8 cellular contexts compared by ENCODE assay signal in genomic region chr6:25279748-25280616, GRCh38. TPM values are rescaled to one million over a fixed set of nuclear protein-coding genes. Genes with fewer than 3 reads are reported as not detected.
DNase-seq lines count a peak whose midpoint lies in the region; ATAC-seq and TF ChIP-seq lines count a peak whose summit lies in the region.

No MANE protein-coding gene starts in this region.

- DNase-seq in Caco-2, result peak; percentile 52 to 62
- no peak for DNase-seq in HFFc6
- DNase-seq in colonic mucosa, result peak; percentile 50
- DNase-seq in memory B cell (ENCODE audit: low spot score in 2 of 2), result peak in 1 of 2 donors; percentile 22
- DNase-seq in NCI-H1092 treated with DMSO at 0.1 percent for 48 hours (lab: John Stamatoyannopoulos, UW), result no peak

- peaks cover under 1% of the 10 kb centered on the region for H3K36me3 Mint-ChIP-seq in Caco-2 (ENCODE audit: insufficient read depth, unreplicated experiment)
- no peaks in the 10 kb centered on the region; the same call in 1 of the 2 replicates for H3K36me3 Mint-ChIP-seq in HFFc6 (ENCODE audit: low read depth)
- H3K36me3 Mint-ChIP-seq in T-helper 1 cell treated with Interleukin-12 subunit alpha and Interleukin-12 subunit beta and Interleukin-4 antibody, amounts not matched to agents 30 μg/mL and 1 μg/mL, for 36 hours (ENCODE audit: low read depth), result no peaks in the 10 kb centered on the region
- no peaks in the 10 kb centered on the region for H3K36me3 Mint-ChIP-seq in memory B cell

- CTCF ChIA-PET in Caco-2 (lab: Charles Lee), result interaction anchor here (0.6 to 2.2 kb wide), 14 partner anchors 14 to 752 kb away, joined by 3 to 38 read pairs (median 4); no protein-coding TSS in a partner anchor

- H3K36me3 ChIP-seq in Caco-2 (ENCODE audit: control insufficient read depth, insufficient read depth, low read length) (no peaks in the 10 kb centered on the region), colonic mucosa (no peaks in the 10 kb centered on the region), subcutaneous abdominal adipose tissue (ENCODE audit: control insufficient read depth in 5 of 5, insufficient read depth in 5 of 5, low read length in 5 of 5) (no peaks in the 10 kb centered on the region)

- H3K9me3 ChIP-seq in Caco-2 (no peaks in the 10 kb centered on the region), colonic mucosa (no peaks in the 10 kb centered on the region), subcutaneous abdominal adipose tissue (ENCODE audit: control insufficient read depth in 5 of 5, low read length in 5 of 5) (no peaks in the 10 kb centered on the region)

- peak overlapping the region; percentile 87 for H3K27ac Mint-ChIP-seq in Caco-2 (ENCODE audit: unreplicated experiment)
- peak overlapping the region; percentile 36; the same call in 1 of the 2 replicates for H3K27ac Mint-ChIP-seq in HFFc6
- H3K27ac Mint-ChIP-seq in T-helper 1 cell treated with Interleukin-12 subunit alpha and Interleukin-12 subunit beta and Interleukin-4 antibody, amounts not matched to agents 30 μg/mL and 1 μg/mL, for 36 hours, result peak overlapping the region; percentile 8
- peak overlapping the region; percentile 45 for H3K27ac Mint-ChIP-seq in memory B cell

- TF ChIP-seq CTCF in Caco-2 (IDR thresholded peaks at IDR 0.05; ENCODE audit: insufficient read depth in 1 of 2, low read depth in 1 of 2, low read length in 1 of 2, severe bottlenecking in 1 of 2, unreplicated experiment in 1 of 2) (no peak), HFFc6 (IDR thresholded peaks at IDR 0.05) (no peak), colonic mucosa (IDR thresholded peaks at IDR 0.05) (no peak)

- H3K4me1 ChIP-seq in Caco-2, result peaks cover 8% of the 10 kb centered on the region
- no peaks in the 10 kb centered on the region for H3K4me1 ChIP-seq in colonic mucosa
- peaks cover 4 to 30% (median 25%) of the 10 kb centered on the region in 5 donors for H3K4me1 ChIP-seq in subcutaneous abdominal adipose tissue (ENCODE audit: control insufficient read depth in 5 of 5, insufficient read depth in 5 of 5, low read length in 5 of 5)

- peak overlapping the region; percentile 80 to 98 for H3K9ac ChIP-seq in colonic mucosa (ENCODE audit: low read depth in 2 of 2, low read length in 2 of 2)
- H3K9ac ChIP-seq in subcutaneous abdominal adipose tissue (ENCODE audit: low read length in 5 of 5), result peak overlapping the region in 4 of 5 donors; percentile 34 to 73 (median 64)

- H3K27ac ChIP-seq in colonic mucosa (peak overlapping the region; percentile 83), subcutaneous abdominal adipose tissue (ENCODE audit: low read depth, low read length) (peak overlapping the region; percentile 37)

- intact Hi-C loops in Caco-2 (cut with micrococcal nuclease; ENCODE audit: unreplicated experiment) (loop anchor here (2.0 kb wide), 3 partner anchors 33 to 133 kb away; no protein-coding TSS in a partner anchor), colonic mucosa (cut with DNase I) (loop anchor here (5.0 kb wide), 1 partner anchor 207 kb away; no protein-coding TSS in a partner anchor)

- H3K27me3 ChIP-seq in Caco-2 (replicated peaks; ENCODE audit: control insufficient read depth, insufficient read depth, low read length) (no peaks in the 10 kb centered on the region), colonic mucosa (no peaks in the 10 kb centered on the region), subcutaneous abdominal adipose tissue (ENCODE audit: control insufficient read depth in 5 of 5, insufficient read depth in 4 of 5, low read length in 5 of 5) (peaks cover 0 to 3% (median 0%) of the 10 kb centered on the region in 5 donors)

- H3K27me3 Mint-ChIP-seq in Caco-2 (ENCODE audit: insufficient read depth, unreplicated experiment) (no peaks in the 10 kb centered on the region), HFFc6 (ENCODE audit: insufficient read depth) (no peaks in the 10 kb centered on the region; the same call in none of the 2 replicates), memory B cell (peaks cover 2% of the 10 kb centered on the region)
- peaks cover 15% of the 10 kb centered on the region for H3K27me3 Mint-ChIP-seq in T-helper 1 cell treated with Interleukin-12 subunit alpha and Interleukin-12 subunit beta and Interleukin-4 antibody, amounts not matched to agents 30 μg/mL and 1 μg/mL, for 36 hours (ENCODE audit: low read depth)

- ATAC-seq in memory B cell (ENCODE audit: low read depth) (peak; percentile 33), HG03025 (IDR thresholded peaks at IDR 0.05; ENCODE audit: low FRiP score, unreplicated experiment) (no peak)

- H3K4me3 Mint-ChIP-seq in Caco-2 (ENCODE audit: unreplicated experiment) (peak overlapping the region; percentile 95), HFFc6 (peak overlapping the region; percentile 94), memory B cell (peak overlapping the region; percentile 89)
- H3K4me3 Mint-ChIP-seq in T-helper 1 cell treated with Interleukin-12 subunit alpha and Interleukin-12 subunit beta and Interleukin-4 antibody, amounts not matched to agents 30 μg/mL and 1 μg/mL, for 36 hours, result peak overlapping the region; percentile 78

- BruUV-seq in Caco-2 (replicated peaks; lab: Mats Ljungman, UMichigan), result TSS peak; percentile 41

- H3K9me3 Mint-ChIP-seq in Caco-2 (ENCODE audit: unreplicated experiment) (no peaks in the 10 kb centered on the region), HFFc6 (no peaks in the 10 kb centered on the region), memory B cell (no peaks in the 10 kb centered on the region)
- no peaks in the 10 kb centered on the region for H3K9me3 Mint-ChIP-seq in T-helper 1 cell treated with Interleukin-12 subunit alpha and Interleukin-12 subunit beta and Interleukin-4 antibody, amounts not matched to agents 30 μg/mL and 1 μg/mL, for 36 hours

- H3K4me3 ChIP-seq in Caco-2 (ENCODE audit: low read depth, low read length), result peak overlapping the region; percentile 95
- peak overlapping the region; percentile 74 for H3K4me3 ChIP-seq in colonic mucosa
- peak overlapping the region; percentile 70 to 95 (median 81) for H3K4me3 ChIP-seq in subcutaneous abdominal adipose tissue (ENCODE audit: low read depth in 1 of 5, low read length in 5 of 5)

- POLR2A ChIA-PET in Caco-2 (lab: Charles Lee), result interaction anchor here (0.5 to 1.5 kb wide), 8 partner anchors 24 to 843 kb away, joined by 3 to 10 read pairs (median 4); no protein-coding TSS in a partner anchor

- H3K4me1 Mint-ChIP-seq in Caco-2 (ENCODE audit: low read depth, unreplicated experiment), result peaks cover 33% of the 10 kb centered on the region
- peaks cover 44% of the 10 kb centered on the region for H3K4me1 Mint-ChIP-seq in HFFc6 (ENCODE audit: low read depth)
- peaks cover 23% of the 10 kb centered on the region for H3K4me1 Mint-ChIP-seq in T-helper 1 cell treated with Interleukin-12 subunit alpha and Interleukin-12 subunit beta and Interleukin-4 antibody, amounts not matched to agents 30 μg/mL and 1 μg/mL, for 36 hours (ENCODE audit: low read depth)
- peaks cover 21% of the 10 kb centered on the region for H3K4me1 Mint-ChIP-seq in memory B cell

RNA-seq across cellular contexts. Expression of gene CARMIL1, which starts 0.8 kb away (rescaled TPM):
- total RNA-seq in Caco-2 (2022) (25.9 and 26.5 TPM in 2 replicates), colonic mucosa (10 to 100 TPM; 38.6 to 50.2 TPM)
- 10 to 100 TPM; 12.2 to 15.6 (median 13.7) TPM for total RNA-seq in HFFc6 (2021; fragmentation: NEBNext Ultra II Directional; extraction: Animal tissue kit (Norgen Biotek cat#: 25700))

Comparison
In these comparisons a context has a peak if more than half of its experiments do, and no peak if none do; other contexts are left out.
1. DNase-seq: peak in Caco-2 (2 of 2) and colonic mucosa (single experiment); none in HFFc6 (single experiment) and NCI-H1092 treated with DMSO at 0.1 percent for 48 hours (single experiment).
2. H3K27ac Mint-ChIP-seq: peak in every context shown above with its lines; median percentile 87 in Caco-2; 45 in memory B cell; 36 in HFFc6; 8 in T-helper 1 cell treated with Interleukin-12 subunit alpha and Interleukin-12 subunit beta and Interleukin-4 antibody, amounts not matched to agents 30 μg/mL and 1 μg/mL, for 36 hours.
3. Peak in every context shown above with its lines, with median percentiles within 50 percentile points of each other: H3K4me3 ChIP-seq and H3K4me3 Mint-ChIP-seq.